10 cellular contexts compared by ENCODE assay signal in the genomic region with DNA sequence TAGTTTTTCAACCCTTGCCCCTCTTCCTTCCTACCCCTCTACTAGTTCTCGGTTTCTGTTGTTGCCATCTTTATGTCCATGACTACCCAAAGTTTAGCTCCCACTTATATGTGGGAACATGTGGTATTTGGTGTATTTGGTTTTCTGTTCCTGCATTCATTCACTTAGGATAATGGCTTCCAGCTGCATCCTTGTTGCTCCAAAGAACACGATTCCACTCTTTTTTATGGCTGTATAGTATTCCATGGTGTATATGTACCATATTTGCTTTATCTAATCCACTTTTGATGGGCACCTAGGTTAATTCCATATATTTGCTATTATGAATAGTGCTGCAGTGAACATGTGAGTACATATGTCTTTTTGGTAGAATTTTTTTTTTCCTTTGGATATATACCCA. TPM values are rescaled to one million over a fixed set of nuclear protein-coding genes. Genes with fewer than 3 reads are reported as not detected.
"Had no signal": no experiment of that assay in that cellular context is flagged by ENCODE, and none has a peak within 500 bp of the region (broad histone marks: within the 10 kb centered on the region; RNA-seq: fewer than 3 reads in every experiment).

No MANE protein-coding gene starts in this region.

- H3K4me2 ChIP-seq: GM23338 had no signal

- H3K9me3 ChIP-seq: HAP-1 had no signal

- DNase-seq: GM23248, GOT3, H7, H9, HCEC 1CT, HFFc6 had no signal

- H3K9ac ChIP-seq: GM23248 had no signal

- H3K27ac ChIP-seq: GM23248 had no signal

- FAIRE-seq: H54 had no signal

- H2AFZ ChIP-seq: GM23248, GM23338 had no signal

- H3K4me1 ChIP-seq: HAP-1 had no signal

- ATAC-seq: GM23338, HCT116 had no signal

- H3K36me3 ChIP-seq: HAP-1 had no signal

- H3K4me3 ChIP-seq: GM23248, GM23338, HAP-1 had no signal

RNA-seq across cellular contexts. Expression of gene DSC1, which starts 20.6 kb away (rescaled TPM):
- total RNA-seq: GM23248, GM23338, H7, H9, HFFc6 had no signal
- polyA plus RNA-seq: GM23248, GM23338 had no signal
